29 cellular contexts compared by ENCODE assay signal in the genomic region with DNA sequence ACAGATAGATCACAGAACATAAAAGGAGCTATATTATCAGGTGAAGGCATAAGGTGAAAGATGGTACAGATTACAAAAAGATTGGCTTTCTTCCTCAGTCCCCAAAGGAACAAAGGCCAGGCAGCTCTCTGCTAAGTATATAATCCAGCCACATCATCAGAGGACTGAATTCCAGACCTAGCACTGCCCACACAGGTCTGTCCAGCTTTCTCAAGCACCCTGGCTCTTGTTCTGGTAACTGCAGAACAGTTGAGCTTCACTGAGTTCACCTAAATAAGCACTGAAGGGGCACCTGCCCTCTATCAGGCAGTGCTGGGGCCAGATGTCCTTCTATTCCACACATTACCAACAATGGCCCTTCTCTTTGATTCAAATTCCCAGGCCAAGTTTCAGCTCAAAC. TPM values are rescaled to one million over a fixed set of nuclear protein-coding genes. Genes with fewer than 3 reads are reported as not detected.
"Had no signal": no experiment of that assay in that cellular context is flagged by ENCODE, and none has a peak within 500 bp of the region (broad histone marks: within the 10 kb centered on the region; RNA-seq: fewer than 3 reads in every experiment).

No MANE protein-coding gene starts in this region.

- H3K9me3 ChIP-seq: ascending aorta, Peyer's patch, SJSA1 had no signal

- H3K4me1 ChIP-seq: ascending aorta, Peyer's patch had no signal

- ATAC-seq: activated CD4-positive, CD25-positive, alpha-beta regulatory T cell treated with anti-CD3 and anti-CD28 coated beads, Interleukin-2, amount 50 U/mL, for 24 hours; activated CD8-positive, alpha-beta T cell treated with anti-CD3 and anti-CD28 coated beads, Interleukin-2, amount 10 ng/mL, durations not matched to agents 7 days and 5 days; activated naive CD4-positive, alpha-beta T cell treated with anti-CD3 and anti-CD28 coated beads, Interleukin-2, amount 50 U/mL, for 72 hours; activated naive CD8-positive, alpha-beta T cell treated with anti-CD3 and anti-CD28 coated beads, Interleukin-2, amount 50 U/mL, for 24 hours; K562; SK-N-SH treated with all-trans-retinoic acid at 6 μM for 48 hours had no signal

- H3K27ac ChIP-seq: ascending aorta, cardiac muscle cell, Peyer's patch, SJSA1 had no signal

- DNase-seq: activated CD4-positive, alpha-beta T cell treated with anti-CD3 and anti-CD28 coated beads for 4 hours; activated CD4-positive, alpha-beta T cell treated with anti-CD3 and anti-CD28 coated beads, Interleukin-2, amount 50 U/mL, for 4 hours; activated CD8-positive, alpha-beta T cell treated with anti-CD3 and anti-CD28 coated beads, Interleukin-2, amount 10 ng/mL, durations not matched to agents 7 days and 5 days; activated effector memory CD4-positive, alpha-beta T cell treated with Interleukin-2 at 50 U/mL for 16 hours; activated naive CD4-positive, alpha-beta T cell; activated naive CD8-positive, alpha-beta T cell treated with anti-CD3 and anti-CD28 coated beads, Interleukin-2, amount 50 U/mL, for 24 hours; activated T-cell treated with anti-CD3 and anti-CD28 coated beads, Interleukin-2, amount 50 U/mL, for 24 hours; amniotic stem cell; Karpas-422; NCI-H1105 treated with DMSO at 0.1 percent for 48 hours; NCI-H146; NCI-H187 treated with DMSO at 0.1 percent for 48 hours; NCI-H2081 treated with DMSO at 0.1 percent for 48 hours; NCI-H446; NCI-H524 treated with DMSO at 0.1 percent for 48 hours; NCI-H748 treated with DMSO at 0.1 percent for 48 hours; OCI-M1; Peyer's patch; SHP77; SW 1271 had no signal

- H3K36me3 ChIP-seq: ascending aorta, cardiac muscle cell, Peyer's patch, SJSA1 had no signal

- H3K4me3 ChIP-seq: ascending aorta, cardiac muscle cell, K562, Peyer's patch, SJSA1 had no signal

RNA-seq across cellular contexts. Expression of gene DUOXA1, which starts 6.3 kb away (rescaled TPM):
- total RNA-seq: activated CD8-positive, alpha-beta T cell treated with anti-CD3 and anti-CD28 coated beads, Interleukin-2, amount 10 ng/mL, durations not matched to agents 7 days and 5 days; activated T-helper 1 cell treated with anti-CD3 and anti-CD28 coated beads, Interleukin-12 subunit alpha, Interleukin-12 subunit beta, Interleukin-2, Interleukin-4 antibody, amounts not matched to agents 30 ng/mL and 10 ng/mL and 1 ng/mL, durations not matched to agents 14 hours and 24 hours and 36 hours; SJSA1 had no signal
- polyA plus RNA-seq: cardiac muscle cell had no signal

RNA-seq across cellular contexts. Expression of gene DUOX1, which starts 6.4 kb away (rescaled TPM):
- total RNA-seq: activated CD8-positive, alpha-beta T cell treated with anti-CD3 and anti-CD28 coated beads, Interleukin-2, amount 10 ng/mL, durations not matched to agents 7 days and 5 days; SJSA1 had no signal

RNA-seq across cellular contexts. Expression of gene DUOXA2, which starts 9.3 kb away (rescaled TPM):
- total RNA-seq: activated CD8-positive, alpha-beta T cell treated with anti-CD3 and anti-CD28 coated beads, Interleukin-2, amount 10 ng/mL, durations not matched to agents 7 days and 5 days; activated naive CD4-positive, alpha-beta T cell treated with anti-CD3 and anti-CD28 coated beads, Interleukin-2, amount 50 U/mL, for 72 hours; activated T-helper 1 cell treated with anti-CD3 and anti-CD28 coated beads, Interleukin-12 subunit alpha, Interleukin-12 subunit beta, Interleukin-2, Interleukin-4 antibody, amounts not matched to agents 30 ng/mL and 10 ng/mL and 1 ng/mL, durations not matched to agents 14 hours and 24 hours and 36 hours; cardiac muscle cell; K562; SJSA1; T-helper 1 cell treated with Interleukin-12 subunit alpha and Interleukin-12 subunit beta and Interleukin-4 antibody, amounts not matched to agents 30 ng/mL and 1 ng/mL, for 36 hours had no signal
- polyA plus RNA-seq: cardiac muscle cell, K562 had no signal

RNA-seq across cellular contexts. Expression of gene DUOX2, which starts 9.4 kb away (rescaled TPM):
- total RNA-seq: activated CD8-positive, alpha-beta T cell treated with anti-CD3 and anti-CD28 coated beads, Interleukin-2, amount 10 ng/mL, durations not matched to agents 7 days and 5 days; activated T-helper 1 cell treated with anti-CD3 and anti-CD28 coated beads, Interleukin-12 subunit alpha, Interleukin-12 subunit beta, Interleukin-2, Interleukin-4 antibody, amounts not matched to agents 30 ng/mL and 10 ng/mL and 1 ng/mL, durations not matched to agents 14 hours and 24 hours and 36 hours; SJSA1; T-helper 1 cell treated with Interleukin-12 subunit alpha and Interleukin-12 subunit beta and Interleukin-4 antibody, amounts not matched to agents 30 ng/mL and 1 ng/mL, for 36 hours had no signal
